In the genomic region with DNA sequence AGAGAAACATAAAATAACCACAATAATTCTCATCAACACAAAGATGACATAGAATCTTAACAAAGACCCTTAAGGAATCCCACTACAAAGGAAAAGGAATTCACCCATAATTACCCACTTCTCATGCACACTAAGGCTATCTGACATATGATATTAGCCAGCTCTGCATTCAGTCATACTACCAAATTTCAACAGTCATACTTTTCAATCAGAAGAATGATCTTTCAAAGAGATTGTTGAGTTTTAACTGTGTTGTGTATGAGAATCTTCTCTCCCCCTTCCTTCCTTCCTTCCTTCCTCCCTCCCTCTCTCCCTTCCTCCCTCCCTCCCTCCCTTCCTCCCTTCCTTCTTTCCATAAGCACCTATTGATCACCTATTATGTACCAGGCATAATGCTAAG, we compare ENCODE assay signal across 23 cellular contexts. TPM values are rescaled to one million over a fixed set of nuclear protein-coding genes. Genes with fewer than 3 reads are reported as not detected.
DNase-seq lines count a peak whose midpoint lies in the region; ATAC-seq, FAIRE-seq and TF ChIP-seq lines count a peak whose summit lies in the region.
"Had no signal": no experiment of that assay in that cellular context is flagged by ENCODE, and none has a peak within 500 bp of the region (broad histone marks: within the 10 kb centered on the region; RNA-seq: fewer than 3 reads in every experiment).

No MANE protein-coding gene starts in this region.

- H3K27me3 ChIP-seq in HepG2 (ENCODE audit: control insufficient read depth in 1 of 2, insufficient read depth in 2 of 2, low read length in 2 of 2): peaks cover 2 to 3% of the 10 kb centered on the region in 2 experiments; a peak in 2 of 5 replicates
- no peaks in the 10 kb centered on the region for H3K27me3 ChIP-seq in right lobe of liver
- H3K27me3 ChIP-seq in GM12878 (replicated peaks in 1 of 2; ENCODE audit: control insufficient read depth in 2 of 2, insufficient read depth in 2 of 2, low read length in 1 of 2): 0 out of 4 replicates have a peak, but pooled peaks cover 0 to 2% of the 10 kb centered on the region in 2 experiments
- H3K27me3 ChIP-seq: BE2C; BLaER1 treated with 17β-estradiol and CSF1 and Interleukin-3, amounts not matched to agents 10 nM and 100 nM had no signal

- H3K36me3 ChIP-seq in HepG2 (replicated peaks in 1 of 2; ENCODE audit: control insufficient read depth in 1 of 2, insufficient read depth in 2 of 2, low read length in 2 of 2) (no peaks in the 10 kb centered on the region), right lobe of liver (no peaks in the 10 kb centered on the region), GM12878 (ENCODE audit: control insufficient read depth in 2 of 2, insufficient read depth in 2 of 2, low read length in 1 of 2) (no peaks in the 10 kb centered on the region)
- H3K36me3 ChIP-seq: BE2C; BLaER1 treated with 17β-estradiol and CSF1 and Interleukin-3, amounts not matched to agents 10 nM and 100 nM had no signal

- in situ Hi-C loops in HepG2 (cut with HindIII; ENCODE audit: extremely low pct_ligation_motif_present, low pct_unique_long_range_greater_than_20kb) (no loop called here), GM12878 (cut with MboI) (no loop called here)

- RAD21 ChIA-PET in GM12878 (lab: Charles Lee; ENCODE audit: unreplicated experiment): no interaction called here

- no peak for FAIRE-seq in HepG2 (lab: Jason Lieb, UNC)
- FAIRE-seq in GM12878 (lab: Jason Lieb, UNC): peak; percentile 7
- FAIRE-seq: A549 had no signal

- H3K9ac ChIP-seq in HepG2 (ENCODE audit: insufficient read depth, low read depth, low read length): no peak overlapping the region
- no peak overlapping the region for H3K9ac ChIP-seq in GM12878 (ENCODE audit: control insufficient read depth, insufficient read depth, low read length)
- H3K9ac ChIP-seq: BLaER1 treated with 17β-estradiol and CSF1 and Interleukin-3, amounts not matched to agents 10 nM and 100 nM had no signal

- SMC1A ChIA-PET in GM12878 (lab: Charles Lee; ENCODE audit: uncharacterized antibody, unreplicated experiment): no interaction called here

- ATAC-seq in HepG2 (no peak), right lobe of liver (no peak), GM12878 (no peak), omental fat pad (ENCODE audit: low FRiP score) (peak; percentile 50), GM21737 (IDR thresholded peaks at IDR 0.05; ENCODE audit: unreplicated experiment) (no peak), GM18867 (IDR thresholded peaks at IDR 0.05; ENCODE audit: unreplicated experiment) (no peak)
- ATAC-seq: A549 had no signal

- H3K9me3 ChIP-seq in HepG2 (ENCODE audit: low read length) (no peaks in the 10 kb centered on the region), right lobe of liver (no peaks in the 10 kb centered on the region), GM12878 (replicated peaks; ENCODE audit: control insufficient read depth, insufficient read depth, low read length) (no peaks in the 10 kb centered on the region)
- H3K9me3 ChIP-seq: A549; BE2C; BLaER1 treated with 17β-estradiol and CSF1 and Interleukin-3, amounts not matched to agents 10 nM and 100 nM had no signal

- CTCF ChIA-PET in HepG2 (lab: Yijun Ruan, JAX; ENCODE audit: low intra/inter-chr PET ratio, low total read pairs) (no interaction called here), GM12878 (lab: Yijun Ruan, JAX) (no interaction called here)

- H3K79me2 ChIP-seq in HepG2 (ENCODE audit: insufficient read depth, low read length): no peaks in the 10 kb centered on the region
- no peaks in the 10 kb centered on the region for H3K79me2 ChIP-seq in GM12878 (ENCODE audit: control insufficient read depth, insufficient read depth, low read length)

- TF ChIP-seq RAD21 in HepG2 (CRISPR knock-in tag; IDR thresholded peaks at IDR 0.05) (no peak), GM12878 (IDR thresholded peaks at IDR 0.05; ENCODE audit: insufficient read depth, low read depth, low read length) (no peak)

- H3K4me2 ChIP-seq in HepG2 (ENCODE audit: low read depth, low read length) (no peak overlapping the region), GM12878 (ENCODE audit: control insufficient read depth, insufficient read depth) (no peak overlapping the region)
- H3K4me2 ChIP-seq: A549; BLaER1 treated with 17β-estradiol and CSF1 and Interleukin-3, amounts not matched to agents 10 nM and 100 nM had no signal

- H3K27ac ChIP-seq in HepG2 (ENCODE audit: extremely low read length, insufficient read depth, low read length) (no peak overlapping the region), right lobe of liver (no peak overlapping the region), GM12878 (ENCODE audit: control insufficient read depth, insufficient read depth) (no peak overlapping the region)
- H3K27ac ChIP-seq: A549; BLaER1 treated with 17β-estradiol and CSF1 and Interleukin-3, amounts not matched to agents 10 nM and 100 nM had no signal

- POLR2A ChIA-PET in HepG2 (lab: Yijun Ruan, JAX) (no interaction called here), GM12878 (lab: Charles Lee) (no interaction called here)

- no peak for TF ChIP-seq EP300 in HepG2 (IDR thresholded peaks at IDR 0.05; ENCODE audit: low read depth in 2 of 2, low read length in 2 of 2)
- no peak for TF ChIP-seq EP300 in HepG2 (CRISPR knock-in tag; IDR thresholded peaks at IDR 0.05; ENCODE audit: borderline replicate concordance)
- TF ChIP-seq EP300 in GM12878 (IDR thresholded peaks at IDR 0.05; ENCODE audit: borderline replicate concordance in 1 of 2, control insufficient read depth in 1 of 2, low read depth in 2 of 2, low read length in 2 of 2): no peak

- H4K20me1 ChIP-seq in HepG2 (ENCODE audit: insufficient read depth, low read length): no peaks in the 10 kb centered on the region
- no peaks in the 10 kb centered on the region for H4K20me1 ChIP-seq in GM12878 (ENCODE audit: control insufficient read depth, insufficient read depth)
- H4K20me1 ChIP-seq: BLaER1 treated with 17β-estradiol and CSF1 and Interleukin-3, amounts not matched to agents 10 nM and 100 nM had no signal

- intact Hi-C loops in HepG2 (cut with micrococcal nuclease; ENCODE audit: unreplicated experiment) (no loop called here), right lobe of liver (cut with DNase I) (no loop called here), GM12878 (cut with micrococcal nuclease; ENCODE audit: unreplicated experiment) (no loop called here)

- TF ChIP-seq POLR2A in HepG2 (IDR thresholded peaks at IDR 0.05; ENCODE audit: insufficient read depth in 1 of 2, low read depth in 2 of 2, low read length in 2 of 2): no peak
- TF ChIP-seq POLR2A in right lobe of liver (IDR thresholded peaks at IDR 0.05): no peak
- TF ChIP-seq POLR2A in GM12878 (IDR thresholded peaks at IDR 0.05; ENCODE audit: low read depth, low read length): no peak

- BruUV-seq in HepG2 (replicated peaks; lab: Mats Ljungman, UMichigan): no TSS peak
- BruUV-seq in GM12878 (replicated peaks; lab: Mats Ljungman, UMichigan): no TSS peak

- no peak overlapping the region for H3K4me3 ChIP-seq in HepG2 (replicated peaks in 1 of 3; ENCODE audit: insufficient read depth in 1 of 3, low read depth in 2 of 3, low read length in 3 of 3)
- H3K4me3 ChIP-seq in right lobe of liver: no peak overlapping the region
- H3K4me3 ChIP-seq in GM12878: no peak overlapping the region
- H3K4me3 ChIP-seq: A549; BLaER1 treated with 17β-estradiol and CSF1 and Interleukin-3, amounts not matched to agents 10 nM and 100 nM had no signal

- TF ChIP-seq CTCF in HepG2 (CRISPR knock-in tag; IDR thresholded peaks at IDR 0.05) (no peak), right lobe of liver (IDR thresholded peaks at IDR 0.05) (no peak), GM12878 (IDR thresholded peaks at IDR 0.05 in 2 of 3, conservative IDR thresholded peaks at IDR 0.05 in 1 of 3; ENCODE audit: control insufficient read depth in 2 of 3, extremely low read depth in 1 of 3, insufficient read depth in 1 of 3, low read depth in 3 of 3, low read length in 3 of 3) (no peak), omental fat pad (IDR thresholded peaks at IDR 0.05) (no peak)

- DNase-seq in HepG2 (ENCODE audit: low spot score) (no peak), right lobe of liver (no peak), GM12878 (ENCODE audit: low read depth, low spot score) (no peak), omental fat pad (ENCODE audit: low spot score) (no peak)
- DNase-seq: 8988T; ACHN; AML-193; BE2C; CD4-positive, alpha-beta T cell; CD8-positive, alpha-beta memory T cell; DMS53; DMS79 treated with DMSO at 0.1 percent for 48 hours; GF-D8; GOT3; H7; HCEC 1CT had no signal

- H3K4me1 ChIP-seq in HepG2 (ENCODE audit: insufficient read depth, low read length): no peaks in the 10 kb centered on the region
- H3K4me1 ChIP-seq in right lobe of liver: no peaks in the 10 kb centered on the region
- no peaks in the 10 kb centered on the region for H3K4me1 ChIP-seq in GM12878 (ENCODE audit: control insufficient read depth, insufficient read depth, low read length)
- H3K4me1 ChIP-seq: A549; BLaER1 treated with 17β-estradiol and CSF1 and Interleukin-3, amounts not matched to agents 10 nM and 100 nM had no signal

- no peak overlapping the region for H2AFZ ChIP-seq in HepG2 (ENCODE audit: low read length)
- no peak overlapping the region for H2AFZ ChIP-seq in GM12878 (ENCODE audit: control insufficient read depth, low read depth, low read length)

RNA-seq across cellular contexts. Expression of gene FZD7, which starts 17.0 kb away (rescaled TPM):
- total RNA-seq in HepG2 (2016; rRNA removed; fragmentation: Illumina TruSeq; extraction: Trizol) (0.13 TPM in 1 of 2 replicates, not detected in the other), right lobe of liver (1 to 10 TPM in 2 of 6 experiments, under 1 TPM in 4; 0.48 to 1.4 (median 0.65) TPM), GM12878 (2014; rRNA removed) (1.5 TPM in 2 replicates), GM12878 (2014; rRNA removed; fragmentation: Illumina TruSeq; extraction: Trizol) (0.64 and 0.76 TPM in 2 replicates), GM12878 (2021) (2.4 and 2.6 TPM in 2 replicates), omental fat pad (10 to 100 TPM in 2 of 4 donors, 1 to 10 TPM in 2; 3.8 to 24.7 (median 10.1) TPM)
- not detected in 2 replicates for total RNA-seq in HepG2 (2016; cell fraction: cytosol; rRNA removed; fragmentation: Illumina TruSeq; extraction: Trizol; ENCODE audit: low read depth)
- 0.06 and 0.24 TPM in 2 replicates for total RNA-seq in HepG2 (2016; cell fraction: insoluble cytoplasmic fraction; rRNA removed; fragmentation: Illumina TruSeq; extraction: Trizol)
- 0.03 TPM in 1 of 2 replicates, not detected in the other for total RNA-seq in HepG2 (2016; cell fraction: membrane; rRNA removed; fragmentation: Illumina TruSeq; extraction: Trizol)
- total RNA-seq in HepG2 (2016; cell fraction: nucleus; rRNA removed; fragmentation: Illumina TruSeq; extraction: Trizol): 0.19 and 0.31 TPM in 2 replicates
- polyA plus RNA-seq in HepG2 (2011; rRNA removed) (0.38 and 0.48 TPM in 2 replicates), GM12878 (2011; rRNA removed) (0.42 and 0.50 TPM in 2 replicates), GM12878 (2014; fragmentation: Illumina TruSeq; extraction: Trizol) (0.75 and 1.3 TPM in 2 replicates), GM12878 (2014; fragmentation: Nextera tagmentation; extraction: Ambion mirVana) (under 1 TPM; 0.24 to 0.47 TPM), GM12878 (2014; rRNA removed) (1.1 and 1.3 TPM in 2 replicates), GM12878 (2016; fragmentation: Nextera tagmentation; extraction: Ambion mirVana) (under 1 TPM; 0.47 to 0.88 TPM)
- polyA plus RNA-seq in HepG2 (2011; cell fraction: cytosol; rRNA removed): 0.50 and 0.70 TPM in 2 replicates
- polyA plus RNA-seq in HepG2 (2011; cell fraction: nucleus; rRNA removed): 0.87 and 1.0 TPM in 2 replicates
- 0.68 and 1.2 TPM in 2 replicates for polyA plus RNA-seq in HepG2 (2012)
- not detected in 2 replicates for polyA plus RNA-seq in HepG2 (2016; cell fraction: cytosol; fragmentation: Illumina TruSeq; extraction: Trizol; ENCODE audit: low read depth)
- 0.05 and 0.09 TPM in 2 replicates for polyA plus RNA-seq in HepG2 (2016; cell fraction: insoluble cytoplasmic fraction; fragmentation: Illumina TruSeq; extraction: Trizol; ENCODE audit: low read depth)
- 0.03 TPM in 1 of 2 replicates, not detected in the other for polyA plus RNA-seq in HepG2 (2016; cell fraction: membrane; fragmentation: Illumina TruSeq; extraction: Trizol; ENCODE audit: low read depth)
- 0.27 and 0.42 TPM in 2 replicates for polyA plus RNA-seq in HepG2 (2016; cell fraction: nucleus; fragmentation: Illumina TruSeq; extraction: Trizol; ENCODE audit: insufficient read depth, low read depth)
- polyA minus RNA-seq in HepG2 (2011; rRNA and poly(A)+ RNA removed; ENCODE audit: low replicate concordance): 3.7 and 9.1 TPM in 2 replicates
- 1.2 and 1.5 TPM in 2 replicates for polyA minus RNA-seq in HepG2 (2011; cell fraction: cytosol; rRNA and poly(A)+ RNA removed)
- 0.75 and 0.77 TPM in 2 replicates for polyA minus RNA-seq in HepG2 (2011; cell fraction: nucleus; rRNA and poly(A)+ RNA removed)
- total RNA-seq in GM12878 (2013; cell fraction: nucleolus; rRNA removed): 3.2 and 4.0 TPM in 2 replicates
- polyA plus RNA-seq in GM12878 (2011; ENCODE audit: low read depth): 0.09 TPM
- 0.60 and 0.69 TPM in 2 replicates for polyA plus RNA-seq in GM12878 (2011; cell fraction: cytosol; rRNA removed)
- 1.9 TPM in 2 replicates for polyA plus RNA-seq in GM12878 (2011; cell fraction: nucleus; rRNA removed)
- 0.23 and 0.29 TPM in 2 replicates for polyA plus RNA-seq in GM12878 (2012)
- polyA minus RNA-seq in GM12878 (2011; rRNA and poly(A)+ RNA removed): 0.95 and 2.5 TPM in 2 replicates
- 1.1 and 1.2 TPM in 2 replicates for polyA minus RNA-seq in GM12878 (2011; cell fraction: cytosol; rRNA and poly(A)+ RNA removed)
- polyA minus RNA-seq in GM12878 (2011; cell fraction: nucleus; rRNA and poly(A)+ RNA removed): 2.4 and 4.6 TPM in 2 replicates
- polyA plus RNA-seq: CD8-positive, alpha-beta memory T cell had no signal

RNA-seq across cellular contexts. Expression of gene KIAA2012, which starts 22.4 kb away (rescaled TPM):
- total RNA-seq in HepG2 (2016; rRNA removed; fragmentation: Illumina TruSeq; extraction: Trizol): not detected in 2 replicates
- not detected in 2 replicates for total RNA-seq in HepG2 (2016; cell fraction: cytosol; rRNA removed; fragmentation: Illumina TruSeq; extraction: Trizol; ENCODE audit: low read depth)
- not detected in 2 replicates for total RNA-seq in HepG2 (2016; cell fraction: insoluble cytoplasmic fraction; rRNA removed; fragmentation: Illumina TruSeq; extraction: Trizol)
- not detected in 2 replicates for total RNA-seq in HepG2 (2016; cell fraction: membrane; rRNA removed; fragmentation: Illumina TruSeq; extraction: Trizol)
- not detected in 2 replicates for total RNA-seq in HepG2 (2016; cell fraction: nucleus; rRNA removed; fragmentation: Illumina TruSeq; extraction: Trizol)
- polyA plus RNA-seq in HepG2 (2011; rRNA removed): not detected in 2 replicates
- not detected in 2 replicates for polyA plus RNA-seq in HepG2 (2011; cell fraction: cytosol; rRNA removed)
- not detected in 2 replicates for polyA plus RNA-seq in HepG2 (2011; cell fraction: nucleus; rRNA removed)
- not detected in 2 replicates for polyA plus RNA-seq in HepG2 (2012)
- polyA plus RNA-seq in HepG2 (2016; cell fraction: cytosol; fragmentation: Illumina TruSeq; extraction: Trizol; ENCODE audit: low read depth): not detected in 2 replicates
- polyA plus RNA-seq in HepG2 (2016; cell fraction: insoluble cytoplasmic fraction; fragmentation: Illumina TruSeq; extraction: Trizol; ENCODE audit: low read depth): not detected in 2 replicates
- polyA plus RNA-seq in HepG2 (2016; cell fraction: membrane; fragmentation: Illumina TruSeq; extraction: Trizol; ENCODE audit: low read depth): not detected in 2 replicates
- polyA plus RNA-seq in HepG2 (2016; cell fraction: nucleus; fragmentation: Illumina TruSeq; extraction: Trizol; ENCODE audit: insufficient read depth, low read depth): not detected in 2 replicates
- not detected in 2 replicates for polyA minus RNA-seq in HepG2 (2011; rRNA and poly(A)+ RNA removed; ENCODE audit: low replicate concordance)
- polyA minus RNA-seq in HepG2 (2011; cell fraction: cytosol; rRNA and poly(A)+ RNA removed): not detected in 2 replicates
- not detected in 2 replicates for polyA minus RNA-seq in HepG2 (2011; cell fraction: nucleus; rRNA and poly(A)+ RNA removed)
- under 1 TPM; 0.11 to 0.56 (median 0.43) TPM for total RNA-seq in right lobe of liver
- total RNA-seq in GM12878 (2013; cell fraction: nucleolus; rRNA removed): not detected in 2 replicates
- not detected in 2 replicates for total RNA-seq in GM12878 (2014; rRNA removed)
- not detected in 2 replicates for total RNA-seq in GM12878 (2014; rRNA removed; fragmentation: Illumina TruSeq; extraction: Trizol)
- not detected in 2 replicates for total RNA-seq in GM12878 (2021)
- not detected for polyA plus RNA-seq in GM12878 (2011; ENCODE audit: low read depth)
- 0.04 TPM in 1 of 2 replicates, not detected in the other for polyA plus RNA-seq in GM12878 (2011; rRNA removed)
- polyA plus RNA-seq in GM12878 (2011; cell fraction: cytosol; rRNA removed): not detected in 2 replicates
- polyA plus RNA-seq in GM12878 (2011; cell fraction: nucleus; rRNA removed): 0.12 TPM in 1 of 2 replicates, not detected in the other
- not detected in 2 replicates for polyA plus RNA-seq in GM12878 (2012)
- not detected in 2 replicates for polyA plus RNA-seq in GM12878 (2014; fragmentation: Illumina TruSeq; extraction: Trizol)
- polyA plus RNA-seq in GM12878 (2014; fragmentation: Nextera tagmentation; extraction: Ambion mirVana): not detected
- polyA plus RNA-seq in GM12878 (2014; rRNA removed): not detected in 2 replicates
- polyA plus RNA-seq in GM12878 (2016; fragmentation: Nextera tagmentation; extraction: Ambion mirVana): under 1 TPM in 1 of 2 experiments, not detected in 1; 0.03 TPM
- not detected in 2 replicates for polyA minus RNA-seq in GM12878 (2011; rRNA and poly(A)+ RNA removed)
- polyA minus RNA-seq in GM12878 (2011; cell fraction: cytosol; rRNA and poly(A)+ RNA removed): not detected in 2 replicates
- polyA minus RNA-seq in GM12878 (2011; cell fraction: nucleus; rRNA and poly(A)+ RNA removed): not detected in 2 replicates
- total RNA-seq in omental fat pad: under 1 TPM in 2 of 4 donors, not detected in 2; 0.06 to 0.09 TPM
- total RNA-seq: CD4-positive, alpha-beta T cell; CD8-positive, alpha-beta memory T cell; Daoy; G401; H7 had no signal
- polyA plus RNA-seq: CD14-positive monocyte; CD8-positive, alpha-beta memory T cell had no signal
